ENCODE assay signal across 8 cellular contexts in the genomic region with DNA sequence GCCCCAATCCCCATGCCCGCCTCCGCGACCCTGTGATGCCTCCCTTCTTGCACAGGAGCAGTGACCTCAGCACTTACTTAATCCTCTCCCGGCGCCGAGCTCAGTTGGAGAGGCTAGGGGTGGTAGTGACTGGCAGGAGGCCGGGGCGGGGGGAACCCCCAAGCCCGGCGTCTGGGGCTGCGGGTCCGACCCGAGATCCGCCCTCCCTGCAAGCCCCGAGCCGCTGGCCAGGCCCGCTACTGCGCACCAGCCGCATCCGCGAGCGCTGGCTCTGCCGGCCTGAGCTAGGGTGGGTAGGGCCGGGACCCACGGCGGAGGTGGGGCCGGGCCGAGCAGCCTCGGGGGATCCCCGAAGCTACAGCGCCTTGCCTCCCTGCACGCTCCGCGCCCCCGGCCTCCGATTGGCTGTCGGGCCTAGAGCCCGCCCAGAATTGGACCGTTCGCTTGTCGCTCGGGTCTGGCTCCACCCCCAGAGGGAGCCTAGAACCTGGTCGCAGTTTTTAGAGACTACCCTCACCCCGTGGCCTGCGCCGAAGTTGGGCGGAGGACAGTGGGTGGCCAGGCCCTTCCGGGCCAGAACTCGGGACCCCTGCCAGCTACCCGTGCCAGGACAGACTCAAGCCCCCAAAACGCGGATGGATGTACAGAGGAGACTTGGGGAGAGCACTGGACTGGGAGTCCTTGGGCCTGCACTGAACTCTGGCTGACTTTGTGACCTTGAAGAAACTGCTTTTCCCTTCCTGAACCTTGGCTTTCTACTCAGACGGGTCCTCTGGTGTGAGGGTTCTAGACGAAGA. TPM values are rescaled to one million over a fixed set of nuclear protein-coding genes. Genes with fewer than 3 reads are reported as not detected.
DNase-seq lines count a peak whose midpoint lies in the region; ATAC-seq and TF ChIP-seq lines count a peak whose summit lies in the region.

A gene (minus strand): TSS at position 362 of the 797 bp plus-strand sequence. CDS start 2,048 bp downstream, outside the sequence.

- H3K4me3 ChIP-seq in DND-41 (ENCODE audit: low read depth in 1 of 2, low read length in 2 of 2): peak within 1 kb of the TSS; percentile 13 to 92; a peak in 3 of 4 replicates
- H3K4me3 ChIP-seq in thoracic aorta: peak within 1 kb of the TSS; percentile 76

- H3K79me2 ChIP-seq in DND-41 (ENCODE audit: insufficient read depth, low read length): peaks cover 44% of the 10 kb centered on the region

- peak within 1 kb of the TSS; percentile 96 for H3K4me3 Mint-ChIP-seq in activated naive CD8-positive, alpha-beta T cell
- peak within 1 kb of the TSS; percentile 97 for H3K4me3 Mint-ChIP-seq in osteocyte (ENCODE audit: unreplicated experiment)

- peaks cover 16% of the 10 kb centered on the region for H3K36me3 ChIP-seq in DND-41 (ENCODE audit: insufficient read depth, low read length)
- H3K36me3 ChIP-seq in thoracic aorta: no peaks in the 10 kb centered on the region

- peaks cover 48% of the 10 kb centered on the region for H3K4me1 Mint-ChIP-seq in activated naive CD8-positive, alpha-beta T cell (ENCODE audit: low read depth)
- H3K4me1 Mint-ChIP-seq in osteocyte (ENCODE audit: unreplicated experiment): peaks cover 17% of the 10 kb centered on the region

- H3K4me1 ChIP-seq in DND-41 (ENCODE audit: insufficient read depth, low read length) (peaks cover 55% of the 10 kb centered on the region), thoracic aorta (ENCODE audit: control insufficient read depth in 1 of 2, low read depth in 2 of 2) (peaks cover 5 to 40% of the 10 kb centered on the region in 2 donors)

- H4K20me1 ChIP-seq in DND-41 (ENCODE audit: insufficient read depth, low read length): 0 out of 2 replicates have a peak, but pooled peaks cover 2% of the 10 kb centered on the region

- H3K27me3 ChIP-seq in DND-41 (ENCODE audit: insufficient read depth, low read length, poor library complexity) (no peaks in the 10 kb centered on the region), thoracic aorta (replicated peaks; ENCODE audit: insufficient read depth) (no peaks in the 10 kb centered on the region)

- peak within 1 kb of the TSS; percentile 60 for H3K9ac ChIP-seq in DND-41 (ENCODE audit: low read depth, low read length)

- ATAC-seq in DND-41 (ENCODE audit: insufficient read depth, low read depth) (peak; percentile 67), GM21723 (IDR thresholded peaks at IDR 0.05; ENCODE audit: unreplicated experiment) (peak; percentile 78), Right ventricle myocardium inferior (peak; percentile 83), thoracic aorta (ENCODE audit: insufficient number of reproducible peaks, low FRiP score, low read depth) (peak; percentile 42)

- H3K9me3 ChIP-seq in DND-41 (ENCODE audit: insufficient read depth, low read length, severe bottlenecking): no peaks in the 10 kb centered on the region
- no peaks in the 10 kb centered on the region for H3K9me3 ChIP-seq in thoracic aorta

- intact Hi-C loops in Right ventricle myocardium inferior (cut with DNase I): loop anchor here (2.0 kb wide), 1 partner anchor 817 kb away; a partner anchor contains a TSS

- no peak for TF ChIP-seq CTCF in DND-41 (IDR thresholded peaks at IDR 0.05; ENCODE audit: borderline replicate concordance, extremely low read depth, low read length, poor library complexity, severe bottlenecking)
- TF ChIP-seq CTCF in osteocyte (IDR thresholded peaks at IDR 0.05): no peak
- no peak for TF ChIP-seq CTCF in thoracic aorta (IDR thresholded peaks at IDR 0.05)

- H2AFZ ChIP-seq in DND-41 (ENCODE audit: low read depth, low read length): peak within 1 kb of the TSS; percentile 55

- DNase-seq in DND-41 (peak; percentile 93), Kasumi-1 (lab: John Stamatoyannopoulos, UW) (peak; percentile 90), SKM-1 (lab: John Stamatoyannopoulos, UW; ENCODE audit: unreplicated experiment) (peak; percentile 76), Right ventricle myocardium inferior (ENCODE audit: missing footprints) (peak; percentile 98), osteocyte (ENCODE audit: extremely low spot score, unreplicated experiment) (no peak), thoracic aorta (ENCODE audit: low spot score) (peak; percentile 62)

- no peaks in the 10 kb centered on the region for H3K9me3 Mint-ChIP-seq in activated naive CD8-positive, alpha-beta T cell (ENCODE audit: low read depth)
- no peaks in the 10 kb centered on the region for H3K9me3 Mint-ChIP-seq in osteocyte (ENCODE audit: unreplicated experiment)

- peak within 1 kb of the TSS; percentile 48 for H3K27ac ChIP-seq in DND-41 (ENCODE audit: low read length)
- peak within 1 kb of the TSS; percentile 64 to 87 for H3K27ac ChIP-seq in thoracic aorta

- peaks cover 3% of the 10 kb centered on the region for H3K36me3 Mint-ChIP-seq in activated naive CD8-positive, alpha-beta T cell
- H3K36me3 Mint-ChIP-seq in osteocyte (ENCODE audit: unreplicated experiment): no peaks in the 10 kb centered on the region

- H3K27me3 Mint-ChIP-seq in activated naive CD8-positive, alpha-beta T cell: no peaks in the 10 kb centered on the region
- no peaks in the 10 kb centered on the region for H3K27me3 Mint-ChIP-seq in osteocyte (ENCODE audit: unreplicated experiment)

- H3K4me2 ChIP-seq in DND-41 (ENCODE audit: insufficient read depth, low read length): peak within 1 kb of the TSS; percentile 90

- peak within 1 kb of the TSS; percentile 97 for H3K27ac Mint-ChIP-seq in activated naive CD8-positive, alpha-beta T cell
- H3K27ac Mint-ChIP-seq in osteocyte (ENCODE audit: unreplicated experiment): peak within 1 kb of the TSS; percentile 95

RNA-seq across cellular contexts. Expression of the gene that starts here (rescaled TPM):
- 48.4 TPM for total RNA-seq in Right ventricle myocardium inferior
- total RNA-seq in osteocyte: 2.2 and 3.9 TPM in 2 replicates
- total RNA-seq in thoracic aorta: 10 to 100 TPM in 1 of 2 donors, 1 to 10 TPM in 1; 7.8 to 19.0 TPM
